ENCODE assay signal across 21 cellular contexts in genomic region chr2:177705511-177705910, GRCh38.
"Had no signal": no experiment of that assay in that cellular context is flagged by ENCODE, and none has a peak within 500 bp of the region (broad histone marks: within the 10 kb centered on the region; RNA-seq: fewer than 3 reads in every experiment).

No MANE protein-coding gene starts in this region.

- H3K27ac Mint-ChIP-seq: dendritic cell treated with granulocyte-macrophage colony-stimulating factor and Interleukin-4, amounts not matched to agents 40 ng/mL and 50 ng/mL, for 4 days; effector memory CD8-positive, alpha-beta T cell; endodermal cell had no signal

- H3K27me3 Mint-ChIP-seq: dendritic cell treated with granulocyte-macrophage colony-stimulating factor and Interleukin-4, amounts not matched to agents 40 ng/mL and 50 ng/mL, for 4 days had no signal

- H3K36me3 ChIP-seq: colonic mucosa, esophagus squamous epithelium, gastrocnemius medialis, heart right ventricle, left lung, lower lobe of right lung had no signal

- H3K9me3 Mint-ChIP-seq: dendritic cell treated with granulocyte-macrophage colony-stimulating factor and Interleukin-4, amounts not matched to agents 40 ng/mL and 50 ng/mL, for 4 days; effector memory CD8-positive, alpha-beta T cell; endodermal cell had no signal

- H3K4me3 Mint-ChIP-seq: dendritic cell treated with granulocyte-macrophage colony-stimulating factor and Interleukin-4, amounts not matched to agents 40 ng/mL and 50 ng/mL, for 4 days; effector memory CD8-positive, alpha-beta T cell; endodermal cell had no signal

- DNase-seq: colonic mucosa; cortex of kidney; effector CD8-positive, alpha-beta T cell; effector memory CD8-positive, alpha-beta T cell; endodermal cell; erythroblast; esophagus squamous epithelium; foreskin fibroblast; foreskin melanocyte; gastrocnemius medialis; glutamatergic neuron; head of caudate nucleus; heart right ventricle; hippocampal formation; left cardiac atrium; left lung; left ventricle myocardium superior; lower lobe of right lung; mesenchymal stem cell; midbrain had no signal

- H3K4me1 ChIP-seq: colonic mucosa, esophagus squamous epithelium, gastrocnemius medialis, left lung, lower lobe of right lung had no signal

- H3K9me3 ChIP-seq: colonic mucosa, esophagus squamous epithelium, gastrocnemius medialis, heart right ventricle, left lung, lower lobe of right lung had no signal

- H3K4me3 ChIP-seq: colonic mucosa, esophagus squamous epithelium, gastrocnemius medialis, heart right ventricle, left lung, lower lobe of right lung had no signal

- H3K27me3 ChIP-seq: colonic mucosa, gastrocnemius medialis had no signal
